Comparison of ENCODE assay signal across 1 cellular context in the genomic region with DNA sequence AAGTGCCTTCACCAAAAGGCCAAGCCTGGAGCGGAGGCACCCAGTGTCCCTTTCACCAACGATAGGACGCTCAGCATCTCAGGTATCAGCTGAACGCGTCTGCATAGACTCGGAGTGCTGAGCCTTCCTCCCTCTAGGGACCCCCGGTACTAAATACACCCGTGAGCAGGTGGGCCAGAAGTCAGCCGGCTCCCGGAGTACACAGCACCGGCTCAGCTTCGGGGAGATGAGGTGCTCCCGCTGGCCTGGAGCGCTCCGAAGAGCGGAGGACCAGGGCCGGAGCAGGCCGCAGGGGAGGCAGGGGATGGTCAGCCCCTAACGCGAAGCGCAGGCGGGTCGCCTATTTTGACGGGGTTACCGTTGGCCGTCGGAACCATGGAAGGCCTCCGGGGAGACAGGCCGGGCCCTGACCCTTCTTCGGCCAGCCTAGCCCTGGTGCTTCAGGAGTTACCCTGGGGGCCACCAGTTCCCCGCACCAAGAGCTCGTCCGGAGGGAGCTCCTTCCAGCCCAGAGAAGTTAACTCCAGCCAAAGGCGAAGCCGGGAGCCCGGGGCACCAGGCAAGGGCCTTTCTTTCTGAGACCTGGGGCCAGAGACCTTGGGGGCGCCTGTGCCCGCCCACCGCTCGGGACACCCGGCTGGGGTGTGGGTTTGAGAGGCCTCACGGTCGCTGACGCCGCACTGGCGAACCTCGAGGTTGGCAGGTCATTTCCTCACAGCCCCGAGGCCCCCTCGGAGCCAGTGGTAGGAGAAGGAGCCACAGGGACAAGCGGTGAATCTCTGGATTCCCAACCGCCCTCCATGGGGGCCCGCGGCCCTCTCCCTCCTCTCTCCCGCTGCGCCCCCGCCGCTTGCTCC.
TF ChIP-seq lines count a peak whose summit lies in the region.

No MANE protein-coding gene starts in this region.

TF ChIP-seq in H1, 55 proteins besides CTCF, POLR2A, EP300 and RAD21:
- TF ChIP-seq, protein P1, sequence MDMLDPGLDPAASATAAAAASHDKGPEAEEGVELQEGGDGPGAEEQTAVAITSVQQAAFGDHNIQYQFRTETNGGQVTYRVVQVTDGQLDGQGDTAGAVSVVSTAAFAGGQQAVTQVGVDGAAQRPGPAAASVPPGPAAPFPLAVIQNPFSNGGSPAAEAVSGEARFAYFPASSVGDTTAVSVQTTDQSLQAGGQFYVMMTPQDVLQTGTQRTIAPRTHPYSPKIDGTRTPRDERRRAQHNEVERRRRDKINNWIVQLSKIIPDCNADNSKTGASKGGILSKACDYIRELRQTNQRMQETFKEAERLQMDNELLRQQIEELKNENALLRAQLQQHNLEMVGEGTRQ (IDR thresholded peaks at IDR 0.05; ENCODE audit: low read length), result no peak
- no peak for TF ChIP-seq HDAC2 (IDR thresholded peaks at IDR 0.05; ENCODE audit: borderline replicate concordance in 1 of 2, low read depth in 2 of 2, low read length in 2 of 2)
- TF ChIP-seq EZH2 (IDR thresholded peaks at IDR 0.05; ENCODE audit: low read depth, low read length, severe bottlenecking), result peak; percentile 100
- TF ChIP-seq RNF2 (IDR thresholded peaks at IDR 0.05; ENCODE audit: borderline replicate concordance, low read depth, low read length, missing control alignments, poor library complexity, severe bottlenecking), result peak; percentile 75
- peak; percentile 100 for TF ChIP-seq SUZ12 (IDR thresholded peaks at IDR 0.05; ENCODE audit: low read length)
- TF ChIP-seq BCL11A (IDR thresholded peaks at IDR 0.05; ENCODE audit: low read depth in 2 of 2, low read length in 2 of 2), result no peak
- TF ChIP-seq, protein P2, sequence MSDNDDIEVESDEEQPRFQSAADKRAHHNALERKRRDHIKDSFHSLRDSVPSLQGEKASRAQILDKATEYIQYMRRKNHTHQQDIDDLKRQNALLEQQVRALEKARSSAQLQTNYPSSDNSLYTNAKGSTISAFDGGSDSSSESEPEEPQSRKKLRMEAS (IDR thresholded peaks at IDR 0.05), result no peak
- no peak for TF ChIP-seq RXRA (IDR thresholded peaks at IDR 0.05; ENCODE audit: insufficient read depth, low read depth, low read length)
- no peak for TF ChIP-seq JUN (IDR thresholded peaks at IDR 0.05; ENCODE audit: low read depth, low read length)
- no peak for TF ChIP-seq CHD2 (IDR thresholded peaks at IDR 0.05; ENCODE audit: low read length)
- no peak for TF ChIP-seq EGR1 (IDR thresholded peaks at IDR 0.05; ENCODE audit: borderline replicate concordance, low read depth, low read length)
- TF ChIP-seq CBX5 (IDR thresholded peaks at IDR 0.05; ENCODE audit: low read depth, low read length), result no peak
- no peak for TF ChIP-seq SRF (IDR thresholded peaks at IDR 0.05; ENCODE audit: low read depth, low read length)
